In the genomic region with DNA sequence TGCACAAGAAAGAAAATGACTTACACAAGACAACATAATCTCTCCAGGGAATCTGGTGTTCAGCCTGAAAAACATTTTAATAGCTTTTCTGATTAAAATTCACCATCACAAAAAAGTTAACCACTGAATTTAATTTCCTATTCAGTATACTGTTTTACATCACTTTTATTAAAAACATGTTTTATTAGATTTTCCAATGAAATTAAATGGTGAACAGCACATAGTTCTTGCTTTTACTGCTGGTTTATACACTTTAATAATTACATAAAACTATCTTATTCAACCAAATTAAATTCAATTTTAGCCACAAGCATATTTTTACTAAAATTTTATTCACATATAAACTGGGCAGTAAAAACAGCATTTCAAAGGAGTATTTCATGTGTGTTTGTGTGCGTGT, we compare ENCODE assay signal across 2 cellular contexts.
TF ChIP-seq lines count a peak whose summit lies in the region.

No MANE protein-coding gene starts in this region.

TF ChIP-seq in SK-N-SH treated with all-trans-retinoic acid at 6 μM for 48 hours, 23 proteins besides CTCF, POLR2A, EP300 and RAD21 (continued from another document):
- TF ChIP-seq BACH2 (CRISPR knock-in tag; IDR thresholded peaks at IDR 0.05; ENCODE audit: borderline replicate concordance): no peak
- TF ChIP-seq TOX (CRISPR knock-in tag; IDR thresholded peaks at IDR 0.05; ENCODE audit: borderline replicate concordance): no peak
- TF ChIP-seq, protein P1, sequence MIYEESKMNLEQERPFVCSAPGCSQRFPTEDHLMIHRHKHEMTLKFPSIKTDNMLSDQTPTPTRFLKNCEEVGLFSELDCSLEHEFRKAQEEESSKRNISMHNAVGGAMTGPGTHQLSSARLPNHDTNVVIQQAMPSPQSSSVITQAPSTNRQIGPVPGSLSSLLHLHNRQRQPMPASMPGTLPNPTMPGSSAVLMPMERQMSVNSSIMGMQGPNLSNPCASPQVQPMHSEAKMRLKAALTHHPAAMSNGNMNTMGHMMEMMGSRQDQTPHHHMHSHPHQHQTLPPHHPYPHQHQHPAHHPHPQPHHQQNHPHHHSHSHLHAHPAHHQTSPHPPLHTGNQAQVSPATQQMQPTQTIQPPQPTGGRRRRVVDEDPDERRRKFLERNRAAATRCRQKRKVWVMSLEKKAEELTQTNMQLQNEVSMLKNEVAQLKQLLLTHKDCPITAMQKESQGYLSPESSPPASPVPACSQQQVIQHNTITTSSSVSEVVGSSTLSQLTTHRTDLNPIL (CRISPR knock-in tag; IDR thresholded peaks at IDR 0.05; ENCODE audit: low read depth): no peak
- no peak for TF ChIP-seq OSR1 (CRISPR knock-in tag; IDR thresholded peaks at IDR 0.05)
- no peak for TF ChIP-seq ESRRG (CRISPR knock-in tag; IDR thresholded peaks at IDR 0.05)
- peak; percentile 51; the same call in 1 of the 2 replicates for TF ChIP-seq TCF4 (CRISPR knock-in tag; IDR thresholded peaks at IDR 0.05; ENCODE audit: borderline replicate concordance)
- TF ChIP-seq, protein P2, sequence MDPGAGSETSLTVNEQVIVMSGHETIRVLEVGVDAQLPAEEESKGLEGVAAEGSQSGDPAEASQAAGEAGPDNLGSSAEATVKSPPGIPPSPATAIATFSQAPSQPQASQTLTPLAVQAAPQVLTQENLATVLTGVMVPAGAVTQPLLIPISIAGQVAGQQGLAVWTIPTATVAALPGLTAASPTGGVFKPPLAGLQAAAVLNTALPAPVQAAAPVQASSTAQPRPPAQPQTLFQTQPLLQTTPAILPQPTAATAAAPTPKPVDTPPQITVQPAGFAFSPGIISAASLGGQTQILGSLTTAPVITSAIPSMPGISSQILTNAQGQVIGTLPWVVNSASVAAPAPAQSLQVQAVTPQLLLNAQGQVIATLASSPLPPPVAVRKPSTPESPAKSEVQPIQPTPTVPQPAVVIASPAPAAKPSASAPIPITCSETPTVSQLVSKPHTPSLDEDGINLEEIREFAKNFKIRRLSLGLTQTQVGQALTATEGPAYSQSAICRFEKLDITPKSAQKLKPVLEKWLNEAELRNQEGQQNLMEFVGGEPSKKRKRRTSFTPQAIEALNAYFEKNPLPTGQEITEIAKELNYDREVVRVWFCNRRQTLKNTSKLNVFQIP (CRISPR knock-in tag; IDR thresholded peaks at IDR 0.05; ENCODE audit: borderline replicate concordance, low read depth): no peak
- TF ChIP-seq ISL1 (CRISPR knock-in tag; IDR thresholded peaks at IDR 0.05): peak; percentile 54
- TF ChIP-seq ARNTL (CRISPR knock-in tag; IDR thresholded peaks at IDR 0.05; ENCODE audit: borderline replicate concordance, low read depth): no peak
- no peak for TF ChIP-seq SNAI2 (CRISPR knock-in tag; IDR thresholded peaks at IDR 0.05)
- TF ChIP-seq ZFP3 (CRISPR knock-in tag; IDR thresholded peaks at IDR 0.05): no peak
- TF ChIP-seq, protein P3, sequence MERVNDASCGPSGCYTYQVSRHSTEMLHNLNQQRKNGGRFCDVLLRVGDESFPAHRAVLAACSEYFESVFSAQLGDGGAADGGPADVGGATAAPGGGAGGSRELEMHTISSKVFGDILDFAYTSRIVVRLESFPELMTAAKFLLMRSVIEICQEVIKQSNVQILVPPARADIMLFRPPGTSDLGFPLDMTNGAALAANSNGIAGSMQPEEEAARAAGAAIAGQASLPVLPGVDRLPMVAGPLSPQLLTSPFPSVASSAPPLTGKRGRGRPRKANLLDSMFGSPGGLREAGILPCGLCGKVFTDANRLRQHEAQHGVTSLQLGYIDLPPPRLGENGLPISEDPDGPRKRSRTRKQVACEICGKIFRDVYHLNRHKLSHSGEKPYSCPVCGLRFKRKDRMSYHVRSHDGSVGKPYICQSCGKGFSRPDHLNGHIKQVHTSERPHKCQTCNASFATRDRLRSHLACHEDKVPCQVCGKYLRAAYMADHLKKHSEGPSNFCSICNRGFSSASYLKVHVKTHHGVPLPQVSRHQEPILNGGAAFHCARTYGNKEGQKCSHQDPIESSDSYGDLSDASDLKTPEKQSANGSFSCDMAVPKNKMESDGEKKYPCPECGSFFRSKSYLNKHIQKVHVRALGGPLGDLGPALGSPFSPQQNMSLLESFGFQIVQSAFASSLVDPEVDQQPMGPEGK (CRISPR knock-in tag; IDR thresholded peaks at IDR 0.05; ENCODE audit: borderline replicate concordance): no peak
- TF ChIP-seq PPARA (CRISPR knock-in tag; IDR thresholded peaks at IDR 0.05; ENCODE audit: borderline replicate concordance): no peak

TF ChIP-seq in SK-N-SH, 30 proteins besides CTCF, POLR2A, EP300 and RAD21 (continued from another document):
- TF ChIP-seq, protein P4, sequence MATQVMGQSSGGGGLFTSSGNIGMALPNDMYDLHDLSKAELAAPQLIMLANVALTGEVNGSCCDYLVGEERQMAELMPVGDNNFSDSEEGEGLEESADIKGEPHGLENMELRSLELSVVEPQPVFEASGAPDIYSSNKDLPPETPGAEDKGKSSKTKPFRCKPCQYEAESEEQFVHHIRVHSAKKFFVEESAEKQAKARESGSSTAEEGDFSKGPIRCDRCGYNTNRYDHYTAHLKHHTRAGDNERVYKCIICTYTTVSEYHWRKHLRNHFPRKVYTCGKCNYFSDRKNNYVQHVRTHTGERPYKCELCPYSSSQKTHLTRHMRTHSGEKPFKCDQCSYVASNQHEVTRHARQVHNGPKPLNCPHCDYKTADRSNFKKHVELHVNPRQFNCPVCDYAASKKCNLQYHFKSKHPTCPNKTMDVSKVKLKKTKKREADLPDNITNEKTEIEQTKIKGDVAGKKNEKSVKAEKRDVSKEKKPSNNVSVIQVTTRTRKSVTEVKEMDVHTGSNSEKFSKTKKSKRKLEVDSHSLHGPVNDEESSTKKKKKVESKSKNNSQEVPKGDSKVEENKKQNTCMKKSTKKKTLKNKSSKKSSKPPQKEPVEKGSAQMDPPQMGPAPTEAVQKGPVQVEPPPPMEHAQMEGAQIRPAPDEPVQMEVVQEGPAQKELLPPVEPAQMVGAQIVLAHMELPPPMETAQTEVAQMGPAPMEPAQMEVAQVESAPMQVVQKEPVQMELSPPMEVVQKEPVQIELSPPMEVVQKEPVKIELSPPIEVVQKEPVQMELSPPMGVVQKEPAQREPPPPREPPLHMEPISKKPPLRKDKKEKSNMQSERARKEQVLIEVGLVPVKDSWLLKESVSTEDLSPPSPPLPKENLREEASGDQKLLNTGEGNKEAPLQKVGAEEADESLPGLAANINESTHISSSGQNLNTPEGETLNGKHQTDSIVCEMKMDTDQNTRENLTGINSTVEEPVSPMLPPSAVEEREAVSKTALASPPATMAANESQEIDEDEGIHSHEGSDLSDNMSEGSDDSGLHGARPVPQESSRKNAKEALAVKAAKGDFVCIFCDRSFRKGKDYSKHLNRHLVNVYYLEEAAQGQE (IDR thresholded peaks at IDR 0.05; ENCODE audit: low read depth, low read length): no peak
- TF ChIP-seq YY1 (IDR thresholded peaks at IDR 0.05; ENCODE audit: low read depth): no peak
- no peak for TF ChIP-seq RCOR1 (IDR thresholded peaks at IDR 0.05; ENCODE audit: low read length)
- TF ChIP-seq FOXJ3 (CRISPR knock-in tag; IDR thresholded peaks at IDR 0.05): no peak
- TF ChIP-seq, protein P5, sequence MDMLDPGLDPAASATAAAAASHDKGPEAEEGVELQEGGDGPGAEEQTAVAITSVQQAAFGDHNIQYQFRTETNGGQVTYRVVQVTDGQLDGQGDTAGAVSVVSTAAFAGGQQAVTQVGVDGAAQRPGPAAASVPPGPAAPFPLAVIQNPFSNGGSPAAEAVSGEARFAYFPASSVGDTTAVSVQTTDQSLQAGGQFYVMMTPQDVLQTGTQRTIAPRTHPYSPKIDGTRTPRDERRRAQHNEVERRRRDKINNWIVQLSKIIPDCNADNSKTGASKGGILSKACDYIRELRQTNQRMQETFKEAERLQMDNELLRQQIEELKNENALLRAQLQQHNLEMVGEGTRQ (IDR thresholded peaks at IDR 0.05; ENCODE audit: borderline replicate concordance, low read depth, low read length): no peak
